Comparison of ENCODE assay signal across 18 cellular contexts in genomic region chr3:197482001-197482400, GRCh38.
DNase-seq lines count a peak whose midpoint lies in the region; ATAC-seq, FAIRE-seq and TF ChIP-seq lines count a peak whose summit lies in the region.
"Had no signal": no experiment of that assay in that cellular context is flagged by ENCODE, and none has a peak within 500 bp of the region (broad histone marks: within the 10 kb centered on the region; RNA-seq: fewer than 3 reads in every experiment).

No MANE protein-coding gene starts in this region.

- no peaks in the 10 kb centered on the region for H3K9me1 ChIP-seq in keratinocyte (ENCODE audit: control insufficient read depth, extremely low read depth, insufficient read depth, low read length)

- DNase-seq in EL: peak; percentile 45
- peak; percentile 86 for DNase-seq in M059J (ENCODE audit: low read depth)
- no peak for DNase-seq in chondrocyte (ENCODE audit: low spot score)
- DNase-seq in keratinocyte (ENCODE audit: low read depth, low spot score): no peak
- no peak for DNase-seq in activated CD4-positive, alpha-beta T cell treated with anti-CD3 and anti-CD28 coated beads for 48 hours
- no peak for DNase-seq in NCI-H2081 (lab: John Stamatoyannopoulos, UW)
- DNase-seq: activated naive CD8-positive, alpha-beta T cell treated with anti-CD3 and anti-CD28 coated beads for 36 hours; activated T-cell treated with anti-CD3 and anti-CD28 coated beads, Interleukin-2, amount 50 U/mL, for 24 hours; Caco-2; islet precursor cell; NCI-H1092; NCI-H774 had no signal

- no peaks in the 10 kb centered on the region for H3K79me2 ChIP-seq in keratinocyte (ENCODE audit: control insufficient read depth, insufficient read depth, low read length)

- H3K27me3 ChIP-seq in keratinocyte (ENCODE audit: control insufficient read depth, extremely low read depth, insufficient read depth, low read length): no peaks in the 10 kb centered on the region

- H3K9ac ChIP-seq in keratinocyte (ENCODE audit: control insufficient read depth, extremely low read depth, insufficient read depth, low read length): no peak overlapping the region

- no peaks in the 10 kb centered on the region for H3K36me3 ChIP-seq in keratinocyte (ENCODE audit: control insufficient read depth in 2 of 2, extremely low read depth in 1 of 2, insufficient read depth in 2 of 2, low read length in 2 of 2)
- H3K36me3 ChIP-seq: neutrophil had no signal

- peak overlapping the region; percentile 29 for H3K27ac Mint-ChIP-seq in chondrocyte (ENCODE audit: unreplicated experiment)
- H3K27ac Mint-ChIP-seq: activated naive CD8-positive, alpha-beta T cell treated with anti-CD3 and anti-CD28 coated beads for 36 hours; activated T-cell treated with anti-CD3 and anti-CD28 coated beads, Interleukin-2, amount 50 U/mL, for 24 hours had no signal

- no peaks in the 10 kb centered on the region for H3K9me3 ChIP-seq in keratinocyte (ENCODE audit: control insufficient read depth, low read depth, low read length)
- H3K9me3 ChIP-seq: Caco-2, neutrophil had no signal

- H3K4me2 ChIP-seq in keratinocyte (ENCODE audit: control insufficient read depth, extremely low read depth, insufficient read depth, low read depth, low read length): no peak overlapping the region

- H3K4me3 ChIP-seq in keratinocyte (ENCODE audit: control insufficient read depth in 2 of 3, extremely low read depth in 1 of 3, insufficient read depth in 2 of 3, low read depth in 1 of 3, low read length in 3 of 3): no peak overlapping the region

- H3K27me3 Mint-ChIP-seq in chondrocyte (ENCODE audit: low read depth): no peaks in the 10 kb centered on the region

- H2AFZ ChIP-seq in keratinocyte (ENCODE audit: control insufficient read depth, low read length): peak overlapping the region; percentile 8

- ATAC-seq in GM18867 (IDR thresholded peaks at IDR 0.05; ENCODE audit: unreplicated experiment) (no peak), HG02981 (IDR thresholded peaks at IDR 0.05; ENCODE audit: unreplicated experiment) (no peak)

- FAIRE-seq in keratinocyte (lab: Jason Lieb, UNC): peak; percentile 36
- FAIRE-seq: endometrium, G401.6 had no signal

- H3K4me1 Mint-ChIP-seq in chondrocyte (ENCODE audit: low read depth): peaks cover 62% of the 10 kb centered on the region
- H3K4me1 Mint-ChIP-seq: activated naive CD8-positive, alpha-beta T cell treated with anti-CD3 and anti-CD28 coated beads for 36 hours; central memory CD8-positive, alpha-beta T cell had no signal

- peak overlapping the region; percentile 32 for H3K27ac ChIP-seq in keratinocyte (ENCODE audit: control insufficient read depth, insufficient read depth, low read length)
- H3K27ac ChIP-seq: neutrophil had no signal

- TF ChIP-seq CTCF in chondrocyte (IDR thresholded peaks at IDR 0.05) (no peak), keratinocyte (optimal IDR thresholded peaks at IDR 0.05 in 1 of 3, IDR thresholded peaks at IDR 0.05 in 1 of 3, conservative IDR thresholded peaks at IDR 0.05 in 1 of 3; ENCODE audit: extremely low read depth in 1 of 3, insufficient read depth in 2 of 3, low read length in 3 of 3) (no peak)

- H3K4me3 Mint-ChIP-seq in chondrocyte (ENCODE audit: unreplicated experiment): no peak overlapping the region
- H3K4me3 Mint-ChIP-seq: activated naive CD8-positive, alpha-beta T cell treated with anti-CD3 and anti-CD28 coated beads for 36 hours; activated T-cell treated with anti-CD3 and anti-CD28 coated beads, Interleukin-2, amount 50 U/mL, for 24 hours; central memory CD8-positive, alpha-beta T cell had no signal

- no peaks in the 10 kb centered on the region for H3K36me3 Mint-ChIP-seq in chondrocyte (ENCODE audit: low read depth)
- H3K36me3 Mint-ChIP-seq: activated naive CD8-positive, alpha-beta T cell treated with anti-CD3 and anti-CD28 coated beads for 36 hours had no signal

- no peaks in the 10 kb centered on the region for H4K20me1 ChIP-seq in keratinocyte (ENCODE audit: control insufficient read depth, extremely low read depth, insufficient read depth, low read length)

- peaks cover 3% of the 10 kb centered on the region for H3K9me3 Mint-ChIP-seq in chondrocyte (ENCODE audit: low read depth)
- H3K9me3 Mint-ChIP-seq: activated naive CD8-positive, alpha-beta T cell treated with anti-CD3 and anti-CD28 coated beads for 36 hours; activated T-cell treated with anti-CD3 and anti-CD28 coated beads, Interleukin-2, amount 50 U/mL, for 24 hours; central memory CD8-positive, alpha-beta T cell had no signal

- H3K4me1 ChIP-seq in keratinocyte (ENCODE audit: control insufficient read depth, extremely low read depth, insufficient read depth, low read length): peaks cover 43% of the 10 kb centered on the region

- dilution Hi-C loops in keratinocyte (cut with MboI; ENCODE audit: extremely low pct_ligation_motif_present, low sequenced_read_pairs): loop anchor here (25.0 kb wide), 1 partner anchor 170 kb away; no protein-coding TSS in a partner anchor

Comparison
In these comparisons a context has a peak if more than half of its experiments do, and no peak if none do; other contexts are left out.
1. DNase-seq: peak in EL (single experiment) and M059J (single experiment); none in chondrocyte (single experiment), keratinocyte (single experiment), activated CD4-positive, alpha-beta T cell treated with anti-CD3 and anti-CD28 coated beads for 48 hours (single experiment) and NCI-H2081 (0 of 2).